17 cellular contexts compared by ENCODE assay signal in the genomic region with DNA sequence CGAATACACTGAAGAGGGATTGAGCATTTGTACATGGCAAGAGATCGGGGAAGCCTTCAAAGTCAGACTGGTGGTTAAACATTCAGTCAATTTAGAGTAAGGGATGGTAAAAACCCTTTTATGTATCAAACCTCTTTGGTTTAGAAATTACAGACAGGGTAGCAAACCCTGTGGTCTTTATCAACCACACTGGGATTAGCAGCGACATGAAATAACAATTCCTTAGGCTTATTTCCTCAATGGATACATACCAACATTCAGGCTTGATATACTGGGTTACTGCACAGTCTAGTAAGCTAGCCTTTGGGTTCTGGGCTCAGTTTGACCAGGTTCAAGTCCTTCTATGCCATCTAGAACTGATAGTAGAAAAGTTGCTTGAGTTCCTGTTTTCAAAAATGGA.
"Had no signal": no experiment of that assay in that cellular context is flagged by ENCODE, and none has a peak within 500 bp of the region (broad histone marks: within the 10 kb centered on the region; RNA-seq: fewer than 3 reads in every experiment).

No MANE protein-coding gene starts in this region.

- H3K9me3 ChIP-seq: breast epithelium, prostate gland, stomach, testis, upper lobe of right lung had no signal

- ATAC-seq: activated CD4-positive, CD25-positive, alpha-beta regulatory T cell treated with anti-CD3 and anti-CD28 coated beads, Interleukin-2, amount 50 U/mL, for 24 hours; activated T-cell treated with anti-CD3 and anti-CD28 coated beads, Interleukin-2, amount 50 U/mL, for 72 hours; right cardiac atrium; stimulated activated effector memory CD8-positive, alpha-beta T cell treated with anti-CD3 and anti-CD28 coated beads, Interleukin-12 subunit alpha, Interleukin-12 subunit beta, amount 100 ng/mL, for 72 hours; upper lobe of right lung had no signal

- H3K27ac Mint-ChIP-seq: activated T-cell treated with anti-CD3 and anti-CD28 coated beads, Interleukin-2, amount 50 U/mL, for 72 hours; nephron progenitor cell; stimulated activated effector memory CD8-positive, alpha-beta T cell treated with anti-CD3 and anti-CD28 coated beads, Interleukin-12 subunit alpha, Interleukin-12 subunit beta, amount 100 ng/mL, for 72 hours; T-helper 1 cell treated with Interleukin-12 subunit alpha and Interleukin-12 subunit beta and Interleukin-4 antibody, amounts not matched to agents 30 μg/mL and 1 μg/mL, for 36 hours had no signal

- H3K27me3 ChIP-seq: breast epithelium, stomach, testis, upper lobe of right lung had no signal

- H3K4me3 ChIP-seq: breast epithelium, prostate gland, stomach, testis, upper lobe of right lung had no signal

- H3K4me3 Mint-ChIP-seq: activated T-cell treated with anti-CD3 and anti-CD28 coated beads, Interleukin-2, amount 50 U/mL, for 72 hours; nephron progenitor cell; stimulated activated effector memory CD8-positive, alpha-beta T cell treated with anti-CD3 and anti-CD28 coated beads, Interleukin-12 subunit alpha, Interleukin-12 subunit beta, amount 100 ng/mL, for 72 hours; T-helper 1 cell treated with Interleukin-12 subunit alpha and Interleukin-12 subunit beta and Interleukin-4 antibody, amounts not matched to agents 30 μg/mL and 1 μg/mL, for 36 hours had no signal

- DNase-seq: activated effector memory CD4-positive, alpha-beta T cell treated with anti-CD3 and anti-CD28 coated beads, Interleukin-2, amount 50 U/mL, for 16 hours; activated naive CD4-positive, alpha-beta T cell treated with anti-CD3 and anti-CD28 coated beads, Interleukin-2, amount 50 U/mL, for 16 hours; activated T-cell treated with anti-CD3 and anti-CD28 coated beads, Interleukin-2, amount 50 U/mL, for 72 hours; cerebellar nuclear complex; cortex of kidney; erythroblast; nephron progenitor cell; right cardiac atrium; stimulated activated CD4-positive, alpha-beta T cell treated with anti-CD3 and anti-CD28 coated beads, Interleukin-4, amount 100 ng/mL, for 24 hours; stomach; testis; upper lobe of right lung had no signal

- H3K9me3 Mint-ChIP-seq: nephron progenitor cell; T-helper 1 cell treated with Interleukin-12 subunit alpha and Interleukin-12 subunit beta and Interleukin-4 antibody, amounts not matched to agents 30 μg/mL and 1 μg/mL, for 36 hours had no signal

- H3K27ac ChIP-seq: breast epithelium, prostate gland, testis, upper lobe of right lung had no signal

- H3K36me3 ChIP-seq: breast epithelium, prostate gland, stomach, upper lobe of right lung had no signal

- H3K36me3 Mint-ChIP-seq: stimulated activated effector memory CD8-positive, alpha-beta T cell treated with anti-CD3 and anti-CD28 coated beads, Interleukin-12 subunit alpha, Interleukin-12 subunit beta, amount 100 ng/mL, for 72 hours had no signal

- H3K4me1 ChIP-seq: prostate gland, testis had no signal

- H3K4me1 Mint-ChIP-seq: stimulated activated effector memory CD8-positive, alpha-beta T cell treated with anti-CD3 and anti-CD28 coated beads, Interleukin-12 subunit alpha, Interleukin-12 subunit beta, amount 100 ng/mL, for 72 hours had no signal
